In genomic region chr7:129224251-129225205, GRCh38 we compare ENCODE assay signal across 8 cellular contexts. TPM values are rescaled to one million over a fixed set of nuclear protein-coding genes. Genes with fewer than 3 reads are reported as not detected.
A peak's percentile ranks its signal among the peaks of the same experiment; 100 is the strongest.
DNase-seq lines count a peak whose midpoint lies in the region; ATAC-seq, FAIRE-seq and TF ChIP-seq lines count a peak whose summit lies in the region.

TSS of gene AHCYL2 (plus strand) at chr7:129225030.

- peak within 1 kb of the TSS; percentile 94 for H3K27ac Mint-ChIP-seq in astrocyte (ENCODE audit: unreplicated experiment)

- peak; percentile 89 for DNase-seq in NCI-H2029 treated with DMSO at 0.1 percent for 48 hours (lab: John Stamatoyannopoulos, UW)
- DNase-seq in T-helper 22 cell (ENCODE audit: low read depth), result peak; percentile 97
- peak; percentile 94 for DNase-seq in astrocyte (ENCODE audit: low read depth)
- peak; percentile 95 for DNase-seq in hepatic stellate cell (ENCODE audit: low spot score)
- peak in 1 of 2 donors; percentile 99 for DNase-seq in vagina (ENCODE audit: extremely low spot score in 2 of 2)

- TF ChIP-seq POLR2A in vagina (IDR thresholded peaks at IDR 0.05), result peak in 1 of 2 donors; percentile 49

- H3K9me3 ChIP-seq in astrocyte (ENCODE audit: insufficient read depth, low read depth, low read length) (no peaks in the 10 kb centered on the region), vagina (no peaks in the 10 kb centered on the region)

- intact Hi-C loops in vagina (cut with DNase I), result loop anchor here (5.0 kb wide), 1 partner anchor 73 kb away; no protein-coding TSS in a partner anchor

- H3K27me3 Mint-ChIP-seq in astrocyte (ENCODE audit: low read depth, unreplicated experiment), result no peaks in the 10 kb centered on the region

- H3K4me1 ChIP-seq in astrocyte (ENCODE audit: insufficient read depth, low read length) (no peaks in the 10 kb centered on the region), rectal smooth muscle tissue (ENCODE audit: control insufficient read depth, insufficient read depth, low read length) (peaks cover 3% of the 10 kb centered on the region), vagina (peaks cover 25% of the 10 kb centered on the region)

- H3K36me3 Mint-ChIP-seq in astrocyte (ENCODE audit: low read depth, unreplicated experiment), result no peaks in the 10 kb centered on the region

- H3K79me2 ChIP-seq in astrocyte (ENCODE audit: insufficient read depth, low read length), result peaks cover 12% of the 10 kb centered on the region

- H3K9me3 Mint-ChIP-seq in astrocyte (ENCODE audit: unreplicated experiment), result no peaks in the 10 kb centered on the region

- peaks cover 4% of the 10 kb centered on the region for H3K4me1 Mint-ChIP-seq in astrocyte (ENCODE audit: low read depth, unreplicated experiment)

- H3K27me3 ChIP-seq in astrocyte (ENCODE audit: insufficient read depth, low read length) (no peaks in the 10 kb centered on the region), rectal smooth muscle tissue (ENCODE audit: control insufficient read depth, insufficient read depth, low read length) (no peaks in the 10 kb centered on the region), vagina (no peaks in the 10 kb centered on the region)

- peak within 1 kb of the TSS; percentile 89 for H3K27ac ChIP-seq in astrocyte (ENCODE audit: low read depth, low read length)
- H3K27ac ChIP-seq in rectal smooth muscle tissue (ENCODE audit: low read depth, low read length), result peak within 1 kb of the TSS; percentile 94
- peak within 1 kb of the TSS; percentile 95 for H3K27ac ChIP-seq in vagina

- peak within 1 kb of the TSS; percentile 91 for H2AFZ ChIP-seq in astrocyte (ENCODE audit: low read depth, low read length)

- H3K4me2 ChIP-seq in astrocyte (ENCODE audit: low read length), result peak within 1 kb of the TSS; percentile 95

- H4K20me1 ChIP-seq in astrocyte (ENCODE audit: insufficient read depth, low read length), result peaks cover 16% of the 10 kb centered on the region

- peak within 1 kb of the TSS; percentile 80 for H3K4me3 ChIP-seq in astrocyte (ENCODE audit: insufficient read depth, low read depth, low read length)
- peak within 1 kb of the TSS; percentile 80 for H3K4me3 ChIP-seq in rectal smooth muscle tissue (ENCODE audit: low read length)
- peak within 1 kb of the TSS; percentile 74 to 89 for H3K4me3 ChIP-seq in vagina

- peak within 1 kb of the TSS; percentile 91 for H3K4me3 Mint-ChIP-seq in astrocyte (ENCODE audit: unreplicated experiment)

- H3K36me3 ChIP-seq in astrocyte (ENCODE audit: insufficient read depth, low read length), result no peaks in the 10 kb centered on the region
- no peaks in the 10 kb centered on the region for H3K36me3 ChIP-seq in rectal smooth muscle tissue (ENCODE audit: control insufficient read depth, insufficient read depth, low read length)
- no peaks in the 10 kb centered on the region for H3K36me3 ChIP-seq in vagina

- ATAC-seq in GM18511 (IDR thresholded peaks at IDR 0.05; ENCODE audit: unreplicated experiment) (peak; percentile 86), HG03025 (IDR thresholded peaks at IDR 0.05; ENCODE audit: low FRiP score, unreplicated experiment) (peak; percentile 80)

- no peak for TF ChIP-seq CTCF in astrocyte (IDR thresholded peaks at IDR 0.05; ENCODE audit: insufficient read depth, low read depth, low read length)
- no peak for TF ChIP-seq CTCF in vagina (IDR thresholded peaks at IDR 0.05)

- FAIRE-seq in astrocyte (lab: Jason Lieb, UNC), result no peak

- peak within 1 kb of the TSS; percentile 84 for H3K9ac ChIP-seq in astrocyte (ENCODE audit: low read length)
- H3K9ac ChIP-seq in rectal smooth muscle tissue (ENCODE audit: low read length), result peak within 1 kb of the TSS; percentile 32

RNA-seq across cellular contexts. Expression of gene AHCYL2, which starts in this region (rescaled TPM):
- total RNA-seq in astrocyte (13.3 and 14.7 TPM in 2 replicates), vagina (19.6 TPM)
